ENCODE assay signal across 18 cellular contexts in genomic region chr19:34393629-34394028, GRCh38.
"Had no signal": no experiment of that assay in that cellular context is flagged by ENCODE, and none has a peak within 500 bp of the region (broad histone marks: within the 10 kb centered on the region; RNA-seq: fewer than 3 reads in every experiment).

No MANE protein-coding gene starts in this region.

- H3K4me1 Mint-ChIP-seq: central memory CD8-positive, alpha-beta T cell; mesothelial cell of epicardium; stimulated activated memory B cell treated with anti-CD40 and anti-IgM and Interleukin-4, amounts not matched to agents 10 μg/mL and 1 μg/mL and 100 μg/mL, for 72 hours had no signal

- H3K9me3 ChIP-seq: colonic mucosa, thyroid gland had no signal

- H3K27ac Mint-ChIP-seq: activated naive CD4-positive, alpha-beta T cell treated with anti-CD3 and anti-CD28 coated beads for 36 hours; mesothelial cell of epicardium; progenitor cell of endocrine pancreas; stimulated activated memory B cell treated with anti-CD40 and anti-IgM and Interleukin-4, amounts not matched to agents 10 μg/mL and 1 μg/mL and 100 μg/mL, for 72 hours had no signal

- H3K4me3 ChIP-seq: colonic mucosa, thyroid gland had no signal

- H3K4me3 Mint-ChIP-seq: activated naive CD4-positive, alpha-beta T cell treated with anti-CD3 and anti-CD28 coated beads for 36 hours; activated T-cell treated with anti-CD3 and anti-CD28 coated beads, Interleukin-2, amount 50 U/mL, for 4 hours; central memory CD8-positive, alpha-beta T cell; mesothelial cell of epicardium; stimulated activated memory B cell treated with anti-CD40 and anti-IgM and Interleukin-4, amounts not matched to agents 10 μg/mL and 1 μg/mL and 100 μg/mL, for 72 hours had no signal

- H3K27ac ChIP-seq: brain microvascular endothelial cell, colonic mucosa, thyroid gland had no signal

- H3K27me3 Mint-ChIP-seq: central memory CD8-positive, alpha-beta T cell; progenitor cell of endocrine pancreas; stimulated activated memory B cell treated with anti-CD40 and anti-IgM and Interleukin-4, amounts not matched to agents 10 μg/mL and 1 μg/mL and 100 μg/mL, for 72 hours had no signal

- H3K27me3 ChIP-seq: brain microvascular endothelial cell, colonic mucosa, thyroid gland had no signal

- DNase-seq: activated CD4-positive, alpha-beta T cell treated with anti-CD3 and anti-CD28 coated beads, Interleukin-2, amount 50 U/mL, for 1 hour; activated CD8-positive, alpha-beta memory T cell treated with anti-CD3 and anti-CD28 coated beads, Interleukin-2, amount 50 U/mL, for 4 hours; activated naive CD4-positive, alpha-beta T cell treated with anti-CD3 and anti-CD28 coated beads for 36 hours; activated T-cell treated with anti-CD3 and anti-CD28 coated beads, Interleukin-2, amount 50 U/mL, for 4 hours; aorta; brain microvascular endothelial cell; colonic mucosa; erythroblast; foreskin melanocyte; kidney; stimulated activated CD4-positive, alpha-beta T cell treated with anti-CD3 and anti-CD28 coated beads, Interleukin-4, amount 100 ng/mL, for 24 hours; T1000; thyroid gland had no signal

- H3K4me1 ChIP-seq: colonic mucosa, thyroid gland had no signal

- ATAC-seq: activated T-cell treated with anti-CD3 and anti-CD28 coated beads, Interleukin-2, amount 50 U/mL, for 4 hours; right cardiac atrium had no signal

- H3K9me3 Mint-ChIP-seq: activated naive CD4-positive, alpha-beta T cell treated with anti-CD3 and anti-CD28 coated beads for 36 hours; activated T-cell treated with anti-CD3 and anti-CD28 coated beads, Interleukin-2, amount 50 U/mL, for 4 hours; central memory CD8-positive, alpha-beta T cell; mesothelial cell of epicardium; stimulated activated memory B cell treated with anti-CD40 and anti-IgM and Interleukin-4, amounts not matched to agents 10 μg/mL and 1 μg/mL and 100 μg/mL, for 72 hours had no signal
